ENCODE assay signal across 1 cellular context in the genomic region with DNA sequence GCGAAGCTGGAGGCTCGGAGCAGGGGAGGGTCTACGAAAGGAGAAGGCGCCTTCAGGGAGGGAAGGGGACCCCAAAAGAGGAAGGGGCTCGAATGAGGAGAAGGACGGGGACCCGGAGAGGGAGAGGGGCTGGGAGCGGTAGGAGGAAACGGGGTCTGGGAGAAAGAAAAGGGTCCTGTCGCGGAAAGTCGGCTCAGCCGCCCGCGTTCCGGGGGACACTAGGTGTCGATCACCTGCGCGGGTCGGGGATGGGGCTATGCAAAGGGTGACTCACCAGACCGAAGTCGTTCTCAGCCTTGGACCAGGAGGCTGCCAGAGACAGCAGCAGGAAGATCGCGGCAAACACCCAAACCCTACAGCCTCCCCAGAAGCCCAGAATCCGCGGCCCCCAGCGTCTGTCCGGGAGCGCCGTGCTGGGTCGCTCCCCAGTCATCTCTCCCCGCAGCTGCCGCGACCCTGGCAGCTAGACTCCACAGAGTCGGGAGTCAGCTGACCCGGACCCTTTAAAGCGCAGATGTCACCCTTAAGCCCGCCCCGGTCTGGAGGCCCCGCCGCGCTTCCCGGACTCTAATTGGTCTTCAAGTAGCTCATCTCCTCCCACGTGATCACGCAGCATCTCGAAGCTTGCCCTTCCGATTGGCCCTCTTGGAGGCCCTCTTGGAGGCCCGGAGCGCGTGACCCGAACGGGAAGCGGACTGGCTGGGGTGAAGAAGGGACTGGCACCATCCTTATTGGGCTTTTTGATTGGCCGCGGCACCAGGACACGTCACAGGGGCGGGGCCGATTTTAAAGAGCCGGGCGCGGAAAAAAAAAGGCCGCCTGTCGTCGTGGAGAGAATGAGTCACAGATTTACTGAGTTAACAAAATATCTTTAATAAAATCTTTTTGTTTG.
TF ChIP-seq lines count a peak whose summit lies in the region.

Gene NEU1, minus strand, starts transcription at position 478 of the 892 bp plus-strand sequence. Its CDS starts 45 bp downstream, at position 433.

TF ChIP-seq in HepG2, 621 proteins besides CTCF, POLR2A, EP300 and RAD21 (continued from another document and continues in another):
- TF ChIP-seq ZNF407 (CRISPR knock-in tag; IDR thresholded peaks at IDR 0.05; ENCODE audit: not compliant biosample characterization) (peak; percentile 37), ZFP82 (CRISPR knock-in tag; IDR thresholded peaks at IDR 0.05; ENCODE audit: borderline replicate concordance) (peak; percentile 89), SRY (CRISPR knock-in tag; IDR thresholded peaks at IDR 0.05) (peak; percentile 95), CEBPG (CRISPR knock-in tag; IDR thresholded peaks at IDR 0.05) (no peak), GTF3A (CRISPR knock-in tag; conservative IDR thresholded peaks at IDR 0.05) (0 out of 2 replicates have a peak, but pooled peaks have one; percentile 60), CBFB (CRISPR knock-in tag; IDR thresholded peaks at IDR 0.05) (peak; percentile 91; the same call in 1 of the 2 replicates), MED13 (CRISPR knock-in tag; IDR thresholded peaks at IDR 0.05) (peak; percentile 66; the same call in 1 of the 2 replicates), ASH2L (IDR thresholded peaks at IDR 0.05; ENCODE audit: insufficient read length, low read depth, low read length) (peak; percentile 43), ZC3H13 (CRISPR knock-in tag; IDR thresholded peaks at IDR 0.05) (0 out of 2 replicates have a peak, but pooled peaks have one; percentile 20), ZNF143 (CRISPR knock-in tag; IDR thresholded peaks at IDR 0.05) (peak; percentile 59; the same call in 1 of the 2 replicates), PHF21A (CRISPR knock-in tag; IDR thresholded peaks at IDR 0.05) (peak; percentile 94), POLR2G (IDR thresholded peaks at IDR 0.05; ENCODE audit: low read depth, low read length) (peak; percentile 100), SRSF4 (IDR thresholded peaks at IDR 0.05; ENCODE audit: low read depth, low read length, poor library complexity, severe bottlenecking) (no peak), ZNF670 (CRISPR knock-in tag; IDR thresholded peaks at IDR 0.05; ENCODE audit: borderline replicate concordance) (peak; percentile 88; the same call in 1 of the 2 replicates), ATF2 (CRISPR knock-in tag; IDR thresholded peaks at IDR 0.05) (peak; percentile 91), TMF1 (CRISPR knock-in tag; IDR thresholded peaks at IDR 0.05; ENCODE audit: low read depth) (peak; percentile 50; the same call in 1 of the 2 replicates), ZNF891 (CRISPR knock-in tag; IDR thresholded peaks at IDR 0.05) (peak; percentile 98), ZSCAN25 (CRISPR knock-in tag; IDR thresholded peaks at IDR 0.05) (no peak; the same call in 1 of the 2 replicates), ZBED4 (CRISPR knock-in tag; IDR thresholded peaks at IDR 0.05; ENCODE audit: borderline replicate concordance) (peak; percentile 94), TRAFD1 (CRISPR knock-in tag; IDR thresholded peaks at IDR 0.05; ENCODE audit: borderline replicate concordance) (peak; percentile 93; the same call in 1 of the 2 replicates), ZNF597 (CRISPR knock-in tag; IDR thresholded peaks at IDR 0.05) (no peak), ZNF660 (CRISPR knock-in tag; IDR thresholded peaks at IDR 0.05; ENCODE audit: borderline replicate concordance, low read depth) (no peak), RFX1 (IDR thresholded peaks at IDR 0.05) (no peak), SOX6 (IDR thresholded peaks at IDR 0.05) (no peak), SOX6 (CRISPR knock-in tag; IDR thresholded peaks at IDR 0.05) (peak; percentile 51; the same call in 1 of the 2 replicates)
- TF ChIP-seq, protein P1, sequence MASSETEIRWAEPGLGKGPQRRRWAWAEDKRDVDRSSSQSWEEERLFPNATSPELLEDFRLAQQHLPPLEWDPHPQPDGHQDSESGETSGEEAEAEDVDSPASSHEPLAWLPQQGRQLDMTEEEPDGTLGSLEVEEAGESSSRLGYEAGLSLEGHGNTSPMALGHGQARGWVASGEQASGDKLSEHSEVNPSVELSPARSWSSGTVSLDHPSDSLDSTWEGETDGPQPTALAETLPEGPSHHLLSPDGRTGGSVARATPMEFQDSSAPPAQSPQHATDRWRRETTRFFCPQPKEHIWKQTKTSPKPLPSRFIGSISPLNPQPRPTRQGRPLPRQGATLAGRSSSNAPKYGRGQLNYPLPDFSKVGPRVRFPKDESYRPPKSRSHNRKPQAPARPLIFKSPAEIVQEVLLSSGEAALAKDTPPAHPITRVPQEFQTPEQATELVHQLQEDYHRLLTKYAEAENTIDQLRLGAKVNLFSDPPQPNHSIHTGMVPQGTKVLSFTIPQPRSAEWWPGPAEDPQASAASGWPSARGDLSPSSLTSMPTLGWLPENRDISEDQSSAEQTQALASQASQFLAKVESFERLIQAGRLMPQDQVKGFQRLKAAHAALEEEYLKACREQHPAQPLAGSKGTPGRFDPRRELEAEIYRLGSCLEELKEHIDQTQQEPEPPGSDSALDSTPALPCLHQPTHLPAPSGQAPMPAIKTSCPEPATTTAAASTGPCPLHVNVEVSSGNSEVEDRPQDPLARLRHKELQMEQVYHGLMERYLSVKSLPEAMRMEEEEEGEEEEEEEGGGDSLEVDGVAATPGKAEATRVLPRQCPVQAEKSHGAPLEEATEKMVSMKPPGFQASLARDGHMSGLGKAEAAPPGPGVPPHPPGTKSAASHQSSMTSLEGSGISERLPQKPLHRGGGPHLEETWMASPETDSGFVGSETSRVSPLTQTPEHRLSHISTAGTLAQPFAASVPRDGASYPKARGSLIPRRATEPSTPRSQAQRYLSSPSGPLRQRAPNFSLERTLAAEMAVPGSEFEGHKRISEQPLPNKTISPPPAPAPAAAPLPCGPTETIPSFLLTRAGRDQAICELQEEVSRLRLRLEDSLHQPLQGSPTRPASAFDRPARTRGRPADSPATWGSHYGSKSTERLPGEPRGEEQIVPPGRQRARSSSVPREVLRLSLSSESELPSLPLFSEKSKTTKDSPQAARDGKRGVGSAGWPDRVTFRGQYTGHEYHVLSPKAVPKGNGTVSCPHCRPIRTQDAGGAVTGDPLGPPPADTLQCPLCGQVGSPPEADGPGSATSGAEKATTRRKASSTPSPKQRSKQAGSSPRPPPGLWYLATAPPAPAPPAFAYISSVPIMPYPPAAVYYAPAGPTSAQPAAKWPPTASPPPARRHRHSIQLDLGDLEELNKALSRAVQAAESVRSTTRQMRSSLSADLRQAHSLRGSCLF (CRISPR knock-in tag; IDR thresholded peaks at IDR 0.05; ENCODE audit: borderline replicate concordance): peak; percentile 82; the same call in 1 of the 2 replicates
- TF ChIP-seq, protein P2, sequence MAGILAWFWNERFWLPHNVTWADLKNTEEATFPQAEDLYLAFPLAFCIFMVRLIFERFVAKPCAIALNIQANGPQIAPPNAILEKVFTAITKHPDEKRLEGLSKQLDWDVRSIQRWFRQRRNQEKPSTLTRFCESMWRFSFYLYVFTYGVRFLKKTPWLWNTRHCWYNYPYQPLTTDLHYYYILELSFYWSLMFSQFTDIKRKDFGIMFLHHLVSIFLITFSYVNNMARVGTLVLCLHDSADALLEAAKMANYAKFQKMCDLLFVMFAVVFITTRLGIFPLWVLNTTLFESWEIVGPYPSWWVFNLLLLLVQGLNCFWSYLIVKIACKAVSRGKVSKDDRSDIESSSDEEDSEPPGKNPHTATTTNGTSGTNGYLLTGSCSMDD (CRISPR knock-in tag; IDR thresholded peaks at IDR 0.05): no peak
